8 cellular contexts compared by ENCODE assay signal in the genomic region with DNA sequence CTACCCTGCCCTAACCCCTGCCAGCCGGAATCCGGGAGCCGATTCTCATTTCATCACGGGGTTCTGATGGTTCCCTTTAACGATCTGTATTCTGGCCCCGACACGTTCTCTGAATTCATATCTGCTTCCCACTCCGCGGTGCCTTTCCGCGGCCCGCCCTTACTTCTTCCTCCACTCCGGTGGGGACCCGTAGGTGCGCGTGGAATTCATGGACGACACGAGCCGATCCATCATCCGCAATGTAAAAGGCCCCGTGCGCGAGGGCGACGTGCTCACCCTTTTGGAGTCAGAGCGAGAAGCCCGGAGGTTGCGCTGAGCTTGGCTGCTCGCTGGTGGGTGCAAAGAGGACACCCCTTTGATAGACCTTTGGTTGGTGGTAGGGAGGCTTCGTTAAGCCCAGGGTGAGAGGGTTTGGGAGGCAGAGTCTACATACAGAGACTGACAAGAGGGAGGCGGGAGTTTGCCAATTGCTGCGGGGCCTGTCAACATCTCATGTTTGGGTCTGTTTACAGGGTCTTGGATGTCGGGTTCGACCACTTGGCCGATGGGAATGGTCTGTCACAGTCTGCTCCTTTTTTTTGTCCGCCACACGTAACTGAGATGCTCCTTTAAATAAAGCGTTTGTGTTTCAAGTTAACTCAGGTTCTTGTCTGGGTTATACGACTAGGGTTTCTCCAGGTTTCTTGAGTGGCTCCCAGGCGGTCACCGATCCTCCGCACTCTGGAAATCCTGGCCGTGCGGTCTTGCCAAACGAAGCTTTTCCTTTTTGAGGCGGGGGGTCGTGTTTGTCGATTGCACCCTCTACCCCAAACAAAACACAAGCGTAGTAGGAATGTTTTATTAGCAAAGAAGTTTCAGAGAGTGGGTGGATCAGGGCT. TPM values are rescaled to one million over a fixed set of nuclear protein-coding genes. Genes with fewer than 3 reads are reported as not detected.
DNase-seq lines count a peak whose midpoint lies in the region; ATAC-seq, FAIRE-seq and TF ChIP-seq lines count a peak whose summit lies in the region.

No MANE protein-coding gene starts in this region.

- no peak for ATAC-seq in CD4-positive, CD25-positive, alpha-beta regulatory T cell (ENCODE audit: low read depth in 2 of 2)
- ATAC-seq in mucosa of descending colon, result peak; percentile 12
- ATAC-seq in HG03095 (IDR thresholded peaks at IDR 0.05; ENCODE audit: unreplicated experiment), result no peak

- H3K4me3 ChIP-seq in CD4-positive, CD25-positive, alpha-beta regulatory T cell (ENCODE audit: low read depth, low read length), result peak overlapping the region; percentile 84
- peak overlapping the region; percentile 93 for H3K4me3 ChIP-seq in MG63
- H3K4me3 ChIP-seq in mucosa of descending colon, result peak overlapping the region; percentile 95

- peak overlapping the region; percentile 89 for H3K27ac ChIP-seq in CD4-positive, CD25-positive, alpha-beta regulatory T cell (ENCODE audit: insufficient read depth, low read length, poor library complexity, severe bottlenecking)

- no peaks in the 10 kb centered on the region for H3K9me3 Mint-ChIP-seq in CD4-positive, CD25-positive, alpha-beta regulatory T cell

- peaks cover 35% of the 10 kb centered on the region for H3K4me1 ChIP-seq in CD4-positive, CD25-positive, alpha-beta regulatory T cell (ENCODE audit: control insufficient read depth, insufficient read depth, low read length, poor library complexity, severe bottlenecking)
- H3K4me1 ChIP-seq in mucosa of descending colon (ENCODE audit: low read depth), result peaks cover 20% of the 10 kb centered on the region

- intact Hi-C loops in mucosa of descending colon (cut with DNase I, micrococcal nuclease), result no loop called here

- no peak for FAIRE-seq in frontal cortex (lab: Jason Lieb, UNC)

- H3K36me3 ChIP-seq in CD4-positive, CD25-positive, alpha-beta regulatory T cell (ENCODE audit: control insufficient read depth, insufficient read depth, low read length), result peaks cover 12% of the 10 kb centered on the region
- H3K36me3 ChIP-seq in MG63 (peaks cover 46% of the 10 kb centered on the region), mucosa of descending colon (ENCODE audit: low read depth) (no peaks in the 10 kb centered on the region)

- DNase-seq in CD4-positive, CD25-positive, alpha-beta regulatory T cell, result no peak
- DNase-seq in MG63, result no peak
- peak; percentile 39 for DNase-seq in dermis blood vessel endothelial cell
- DNase-seq in mucosa of descending colon, result no peak
- DNase-seq in frontal cortex (ENCODE audit: low spot score in 2 of 2), result no peak
- DNase-seq in stimulated activated CD8-positive, alpha-beta memory T cell treated with anti-CD3 and anti-CD28 coated beads, Interleukin-4, amount 100 ng/mL, for 48 hours, result no peak
- DNase-seq in effector CD4-positive, alpha-beta T cell, result no peak

- peaks cover 3 to 42% (median 18%) of the 10 kb centered on the region in 4 donors for H3K4me1 Mint-ChIP-seq in CD4-positive, CD25-positive, alpha-beta regulatory T cell

- H3K9me3 ChIP-seq in CD4-positive, CD25-positive, alpha-beta regulatory T cell (ENCODE audit: control insufficient read depth in 2 of 2, low read length in 2 of 2), result no peaks in the 10 kb centered on the region
- H3K9me3 ChIP-seq in MG63 (0 out of 2 replicates have a peak, but pooled peaks cover 4% of the 10 kb centered on the region), mucosa of descending colon (no peaks in the 10 kb centered on the region)

- H3K4me3 Mint-ChIP-seq in CD4-positive, CD25-positive, alpha-beta regulatory T cell, result peak overlapping the region; percentile 96 to 99 (median 98)

- no peaks in the 10 kb centered on the region for H3K36me3 Mint-ChIP-seq in CD4-positive, CD25-positive, alpha-beta regulatory T cell

- no peaks in the 10 kb centered on the region for H3K27me3 Mint-ChIP-seq in CD4-positive, CD25-positive, alpha-beta regulatory T cell

- TF ChIP-seq CTCF in mucosa of descending colon (IDR thresholded peaks at IDR 0.05), result no peak

- no peaks in the 10 kb centered on the region for H3K27me3 ChIP-seq in CD4-positive, CD25-positive, alpha-beta regulatory T cell (ENCODE audit: control insufficient read depth, insufficient read depth, low read length)
- no peaks in the 10 kb centered on the region for H3K27me3 ChIP-seq in MG63

- peak overlapping the region; percentile 99 for H3K27ac Mint-ChIP-seq in CD4-positive, CD25-positive, alpha-beta regulatory T cell

RNA-seq across cellular contexts. Expression of a gene that starts 0.7 kb away (rescaled TPM):
- total RNA-seq in CD4-positive, CD25-positive, alpha-beta regulatory T cell, result 2,201 TPM
- polyA plus RNA-seq in CD4-positive, CD25-positive, alpha-beta regulatory T cell, result 1,000 to 10,000 TPM; 1,925 to 3,295 (median 2,756) TPM
- 1,599 and 3,607 TPM in 2 replicates for total RNA-seq in MG63 (2014; rRNA removed; shearing (Covaris generic); ENCODE audit: low replicate concordance)
- total RNA-seq in dermis blood vessel endothelial cell, result 278 and 408 TPM in 2 replicates
- total RNA-seq in mucosa of descending colon, result 1,000 to 10,000 TPM; 1,101 to 1,558 (median 1,449) TPM
- 157 TPM for total RNA-seq in frontal cortex

RNA-seq across cellular contexts. Expression of a gene that starts 0.8 kb away (rescaled TPM):
- total RNA-seq in CD4-positive, CD25-positive, alpha-beta regulatory T cell, result 27.4 TPM
- 100 to 1,000 TPM; 130 to 181 (median 149) TPM for polyA plus RNA-seq in CD4-positive, CD25-positive, alpha-beta regulatory T cell
- total RNA-seq in MG63 (2014; rRNA removed; shearing (Covaris generic); ENCODE audit: low replicate concordance), result 10.3 and 40.1 TPM in 2 replicates
- total RNA-seq in dermis blood vessel endothelial cell (10.2 and 11.7 TPM in 2 replicates), mucosa of descending colon (10 to 100 TPM; 35.3 to 65.9 (median 35.5) TPM), frontal cortex (7.3 TPM)

RNA-seq across cellular contexts. Expression of a gene that starts 13.8 kb away (rescaled TPM):
- total RNA-seq in CD4-positive, CD25-positive, alpha-beta regulatory T cell, result 27.0 TPM
- polyA plus RNA-seq in CD4-positive, CD25-positive, alpha-beta regulatory T cell, result 10 to 100 TPM; 42.4 to 63.7 (median 60.0) TPM
- 99.8 and 129 TPM in 2 replicates for total RNA-seq in MG63 (2014; rRNA removed; shearing (Covaris generic); ENCODE audit: low replicate concordance)
- total RNA-seq in dermis blood vessel endothelial cell (38.8 and 57.5 TPM in 2 replicates), mucosa of descending colon (10 to 100 TPM; 33.2 to 45.8 (median 41.7) TPM), frontal cortex (16.7 TPM)

RNA-seq across cellular contexts. Expression of a gene that starts 21.1 kb away (rescaled TPM):
- 4.4 TPM for total RNA-seq in CD4-positive, CD25-positive, alpha-beta regulatory T cell
- 1 to 10 TPM in 2 of 4 donors, under 1 TPM in 2; 0.40 to 2.1 (median 1.0) TPM for polyA plus RNA-seq in CD4-positive, CD25-positive, alpha-beta regulatory T cell
- 0.20 TPM in 1 of 2 replicates, not detected in the other for total RNA-seq in MG63 (2014; rRNA removed; shearing (Covaris generic); ENCODE audit: low replicate concordance)
- total RNA-seq in dermis blood vessel endothelial cell, result 156 and 179 TPM in 2 replicates
- 10 to 100 TPM in 1 of 3 donors, 1 to 10 TPM in 2; 2.0 to 10.1 (median 3.3) TPM for total RNA-seq in mucosa of descending colon
- 2.4 TPM for total RNA-seq in frontal cortex

RNA-seq across cellular contexts. Expression of a gene that starts 42.0 kb away (rescaled TPM):
- total RNA-seq in CD4-positive, CD25-positive, alpha-beta regulatory T cell, result not detected
- polyA plus RNA-seq in CD4-positive, CD25-positive, alpha-beta regulatory T cell, result not detected
- total RNA-seq in MG63 (2014; rRNA removed; shearing (Covaris generic); ENCODE audit: low replicate concordance), result 46.7 and 64.6 TPM in 2 replicates
- total RNA-seq in dermis blood vessel endothelial cell, result 4.3 and 8.7 TPM in 2 replicates
- total RNA-seq in mucosa of descending colon, result 1 to 10 TPM; 2.8 to 9.5 (median 2.9) TPM
- total RNA-seq in frontal cortex, result 0.82 TPM
